8 cellular contexts compared by ENCODE assay signal in genomic region chr1:97252925-97253324, GRCh38.
"Had no signal": no experiment of that assay in that cellular context is flagged by ENCODE, and none has a peak within 500 bp of the region (broad histone marks: within the 10 kb centered on the region; RNA-seq: fewer than 3 reads in every experiment).

No MANE protein-coding gene starts in this region.

- H2AFZ ChIP-seq: GM23248 had no signal

- ATAC-seq: HCT116 had no signal

- H3K9me3 ChIP-seq: HAP-1 had no signal

- H3K36me3 ChIP-seq: HAP-1 had no signal

- FAIRE-seq: HTR-8/SVneo had no signal

- DNase-seq: GM23248, GOT3, H7, HFFc6, KBM-7 had no signal

- H3K27ac ChIP-seq: GM23248 had no signal

- H3K4me3 ChIP-seq: GM23248, HAP-1 had no signal

- H3K4me1 ChIP-seq: HAP-1 had no signal

- H3K9ac ChIP-seq: GM23248 had no signal
